14 cellular contexts compared by ENCODE assay signal in the genomic region with DNA sequence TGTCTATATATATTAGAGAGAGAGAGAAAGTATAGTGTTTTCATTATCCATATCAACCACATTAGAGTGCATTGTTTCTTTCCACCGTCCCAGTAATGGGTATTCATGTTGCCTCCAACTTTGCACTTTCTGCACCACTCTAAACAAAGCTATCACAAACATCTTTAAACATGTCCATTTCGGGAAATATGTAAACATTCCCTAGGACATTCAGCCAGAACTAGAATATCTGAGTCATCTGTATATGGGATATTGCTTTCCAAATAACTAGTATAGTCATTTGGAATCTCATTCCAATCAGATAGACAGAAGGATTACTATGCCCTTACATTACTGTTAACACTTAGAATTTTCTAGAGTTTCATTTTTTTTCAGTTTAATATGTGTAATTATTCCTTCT.
"Had no signal": no experiment of that assay in that cellular context is flagged by ENCODE, and none has a peak within 500 bp of the region (broad histone marks: within the 10 kb centered on the region; RNA-seq: fewer than 3 reads in every experiment).

No MANE protein-coding gene starts in this region.

- H3K27ac ChIP-seq: adrenal gland, esophagus muscularis mucosa, lower lobe of right lung, neutrophil, right atrium auricular region, skin epidermis had no signal

- H3K4me3 ChIP-seq: adrenal gland, esophagus muscularis mucosa, lower lobe of right lung, right atrium auricular region, skin epidermis had no signal

- H3K9me3 ChIP-seq: adrenal gland, lower lobe of right lung, neutrophil had no signal

- DNase-seq: activated CD4-positive, alpha-beta T cell treated with anti-CD3 and anti-CD28 coated beads, Interleukin-2, amount 10 ng/mL, durations not matched to agents 7 days and 5 days; activated CD4-positive, CD25-positive, alpha-beta regulatory T cell; activated CD8-positive, alpha-beta memory T cell treated with anti-CD3 and anti-CD28 coated beads for 24 hours; activated naive CD4-positive, alpha-beta T cell treated with anti-CD3 and anti-CD28 coated beads, Interleukin-2, amount 10 ng/mL, durations not matched to agents 7 days and 5 days; adrenal gland; glutamatergic neuron; lower lobe of right lung; naive B cell; posterior cingulate gyrus had no signal

- ATAC-seq: activated T-helper 17 cell treated with anti-CD3 and anti-CD28 coated beads, Interleukin-2, amount 50 U/mL, for 72 hours; lower lobe of right lung had no signal

- H3K27me3 ChIP-seq: adrenal gland, esophagus muscularis mucosa, neutrophil, right atrium auricular region had no signal

- H3K4me1 ChIP-seq: adrenal gland, esophagus muscularis mucosa, lower lobe of right lung, right atrium auricular region had no signal

- H3K36me3 ChIP-seq: adrenal gland, esophagus muscularis mucosa, lower lobe of right lung, neutrophil, right atrium auricular region had no signal
